ENCODE assay signal across 2 cellular contexts in genomic region chr15:27089676-27090075, GRCh38.
TF ChIP-seq lines count a peak whose summit lies in the region.

No MANE protein-coding gene starts in this region.

TF ChIP-seq in SK-N-SH, 30 proteins besides CTCF, POLR2A, EP300 and RAD21 (continued from another document):
- TF ChIP-seq FOSL2 (IDR thresholded peaks at IDR 0.05; ENCODE audit: borderline replicate concordance, low read depth): no peak
- TF ChIP-seq JUND (IDR thresholded peaks at IDR 0.05): no peak
- TF ChIP-seq POLR2AphosphoS5 (IDR thresholded peaks at IDR 0.05; ENCODE audit: low read depth, low read length): no peak
- no peak for TF ChIP-seq FOXM1 (IDR thresholded peaks at IDR 0.05; ENCODE audit: low read depth)
- TF ChIP-seq GATA2 (CRISPR knock-in tag; IDR thresholded peaks at IDR 0.05): no peak
- no peak for TF ChIP-seq TAF1 (IDR thresholded peaks at IDR 0.05; ENCODE audit: borderline replicate concordance, low read depth, low read length)
- no peak for TF ChIP-seq NRF1 (IDR thresholded peaks at IDR 0.05; ENCODE audit: low read depth, low read length)
- TF ChIP-seq FOXJ3 (CRISPR knock-in tag; IDR thresholded peaks at IDR 0.05): no peak
- no peak for TF ChIP-seq ZBTB33 (IDR thresholded peaks at IDR 0.05; ENCODE audit: borderline replicate concordance, low read depth)
- no peak for TF ChIP-seq TCF12 (IDR thresholded peaks at IDR 0.05)
- no peak for TF ChIP-seq EZH2phosphoT487 (IDR thresholded peaks at IDR 0.05; ENCODE audit: borderline replicate concordance, low read depth)
- TF ChIP-seq PBX3 (IDR thresholded peaks at IDR 0.05): no peak
- no peak for TF ChIP-seq TEAD4 (IDR thresholded peaks at IDR 0.05; ENCODE audit: borderline replicate concordance, insufficient read depth)
- TF ChIP-seq RFX5 (IDR thresholded peaks at IDR 0.05; ENCODE audit: low read length): no peak
- TF ChIP-seq SIN3A (IDR thresholded peaks at IDR 0.05; ENCODE audit: borderline replicate concordance, low read depth, low read length): no peak
- no peak for TF ChIP-seq USF2 (IDR thresholded peaks at IDR 0.05; ENCODE audit: borderline replicate concordance, low read depth, low read length)
- TF ChIP-seq RCOR1 (IDR thresholded peaks at IDR 0.05; ENCODE audit: low read length): no peak
TF ChIP-seq in SK-N-SH: peak in this region for 0.

TF ChIP-seq in K562, 482 proteins besides CTCF, POLR2A, EP300 and RAD21 (continued from another document and continues in another):
- no peak for TF ChIP-seq ZNF512 (tag; IDR thresholded peaks at IDR 0.05)
- TF ChIP-seq STAT5A (IDR thresholded peaks at IDR 0.05; ENCODE audit: borderline replicate concordance, low read length): no peak
- no peak for TF ChIP-seq NR4A1 (CRISPR knock-in tag; IDR thresholded peaks at IDR 0.05)
- TF ChIP-seq NR4A1 (tag; IDR thresholded peaks at IDR 0.05): 0 out of 2 replicates have a peak, but pooled peaks have one; percentile 53
- TF ChIP-seq KLF1 (tag; IDR thresholded peaks at IDR 0.05): no peak
- no peak for TF ChIP-seq ZBTB17 (CRISPR knock-in tag; IDR thresholded peaks at IDR 0.05)
- TF ChIP-seq SMAD4 (CRISPR knock-in tag; conservative IDR thresholded peaks at IDR 0.05): no peak
- TF ChIP-seq GABPB2 (CRISPR knock-in tag; conservative IDR thresholded peaks at IDR 0.05): no peak
- TF ChIP-seq MCM5 (IDR thresholded peaks at IDR 0.05; ENCODE audit: low read depth): no peak
- TF ChIP-seq RCOR1 (IDR thresholded peaks at IDR 0.05; ENCODE audit: borderline replicate concordance in 1 of 2, low read depth in 2 of 2, low read length in 2 of 2): peak in 1 of 2 experiments; percentile 33; a peak in 1 of 4 replicates
- no peak for TF ChIP-seq ZSCAN32 (CRISPR knock-in tag; IDR thresholded peaks at IDR 0.05)
- no peak for TF ChIP-seq TEAD2 (tag; IDR thresholded peaks at IDR 0.05)
- no peak for TF ChIP-seq CHD7 (IDR thresholded peaks at IDR 0.05; ENCODE audit: low read depth, low read length)
- no peak for TF ChIP-seq BACH1 (tag; IDR thresholded peaks at IDR 0.05)
- TF ChIP-seq MAX (CRISPR knock-in tag; IDR thresholded peaks at IDR 0.05): no peak
- peak; percentile 67 to 86; a peak in 3 of 4 replicates for TF ChIP-seq KDM1A (IDR thresholded peaks at IDR 0.05)
- no peak for TF ChIP-seq MAFK (IDR thresholded peaks at IDR 0.05; ENCODE audit: low read length)
- TF ChIP-seq RBM25 (IDR thresholded peaks at IDR 0.05; ENCODE audit: low read depth, low read length, severe bottlenecking): peak; percentile 90
- TF ChIP-seq ADNP (tag; IDR thresholded peaks at IDR 0.05): peak; percentile 84
- TF ChIP-seq ZNF318 (IDR thresholded peaks at IDR 0.05; ENCODE audit: borderline replicate concordance in 1 of 2, low read depth in 1 of 2): no peak
- TF ChIP-seq ZBTB11 (CRISPR knock-in tag; IDR thresholded peaks at IDR 0.05): no peak
- TF ChIP-seq ZNF3 (CRISPR knock-in tag; IDR thresholded peaks at IDR 0.05): no peak
- TF ChIP-seq CREM (IDR thresholded peaks at IDR 0.05; ENCODE audit: low read depth): no peak
